Comparison of ENCODE assay signal across 21 cellular contexts in genomic region chr7:19378340-19378704, GRCh38.
DNase-seq lines count a peak whose midpoint lies in the region; TF ChIP-seq lines count a peak whose summit lies in the region.
"Had no signal": no experiment of that assay in that cellular context is flagged by ENCODE, and none has a peak within 500 bp of the region (broad histone marks: within the 10 kb centered on the region; RNA-seq: fewer than 3 reads in every experiment).

No MANE protein-coding gene starts in this region.

- H3K4me3 Mint-ChIP-seq in brain: no peak overlapping the region
- H3K4me3 Mint-ChIP-seq in nephron progenitor cell: peak overlapping the region; percentile 67
- H3K4me3 Mint-ChIP-seq: activated CD4-positive, alpha-beta memory T cell treated with anti-CD3 and anti-CD28 coated beads, Interleukin-2, amount 10 ng/mL, durations not matched to agents 7 days and 5 days; CD8-positive, alpha-beta memory T cell; naive thymus-derived CD4-positive, alpha-beta T cell; WTC11 had no signal

- H3K4me1 Mint-ChIP-seq in brain (peaks cover 7% of the 10 kb centered on the region), nephron progenitor cell (peaks cover 56% of the 10 kb centered on the region)
- H3K4me1 Mint-ChIP-seq: activated CD4-positive, alpha-beta memory T cell treated with anti-CD3 and anti-CD28 coated beads, Interleukin-2, amount 10 ng/mL, durations not matched to agents 7 days and 5 days; CD8-positive, alpha-beta memory T cell; naive thymus-derived CD4-positive, alpha-beta T cell had no signal

- peaks cover 0 to 10% (median 2%) of the 10 kb centered on the region in 5 experiments for H3K9me3 Mint-ChIP-seq in brain
- peaks cover 18% of the 10 kb centered on the region for H3K9me3 Mint-ChIP-seq in nephron progenitor cell

- peak overlapping the region in 1 of 59 donors; percentile 29 for H3K4me3 ChIP-seq in dorsolateral prefrontal cortex
- H3K4me3 ChIP-seq: coronary artery, thyroid gland had no signal

- no peaks in the 10 kb centered on the region for H3K36me3 Mint-ChIP-seq in brain
- H3K36me3 Mint-ChIP-seq in nephron progenitor cell (ENCODE audit: low read depth): peaks cover 16% of the 10 kb centered on the region
- H3K36me3 Mint-ChIP-seq: activated naive CD4-positive, alpha-beta T cell treated with anti-CD3 and anti-CD28 coated beads, Interleukin-2, amount 50 U/mL, for 72 hours; CD8-positive, alpha-beta memory T cell had no signal

- H3K27me3 Mint-ChIP-seq in brain (no peaks in the 10 kb centered on the region), nephron progenitor cell (ENCODE audit: low read depth, poor library complexity) (no peaks in the 10 kb centered on the region)
- H3K27me3 Mint-ChIP-seq: activated CD4-positive, alpha-beta memory T cell treated with anti-CD3 and anti-CD28 coated beads, Interleukin-2, amount 10 ng/mL, durations not matched to agents 7 days and 5 days; CD8-positive, alpha-beta memory T cell; naive thymus-derived CD4-positive, alpha-beta T cell had no signal

- intact Hi-C loops in dorsolateral prefrontal cortex (cut with DNase I): no loop called here

- TF ChIP-seq CTCF in brain (conservative IDR thresholded peaks at IDR 0.05) (no peak), nephron progenitor cell (IDR thresholded peaks at IDR 0.05) (no peak), dorsolateral prefrontal cortex (IDR thresholded peaks at IDR 0.05 in 54 of 56, conservative IDR thresholded peaks at IDR 0.05 in 2 of 56; ENCODE audit: low read depth in 1 of 56, partially characterized antibody in 56 of 56) (no peak)

- H3K27ac Mint-ChIP-seq in brain (peak overlapping the region in 4 of 5 experiments; percentile 1 to 69 (median 32)), nephron progenitor cell (peak overlapping the region; percentile 96)
- H3K27ac Mint-ChIP-seq: activated CD4-positive, alpha-beta memory T cell treated with anti-CD3 and anti-CD28 coated beads, Interleukin-2, amount 10 ng/mL, durations not matched to agents 7 days and 5 days; activated naive CD4-positive, alpha-beta T cell treated with anti-CD3 and anti-CD28 coated beads, Interleukin-2, amount 50 U/mL, for 72 hours; CD8-positive, alpha-beta memory T cell; naive thymus-derived CD4-positive, alpha-beta T cell; WTC11 had no signal

- peaks cover 0 to 3% (median 0%) of the 10 kb centered on the region in 45 donors for H3K27me3 ChIP-seq in dorsolateral prefrontal cortex
- H3K27me3 ChIP-seq: thyroid gland had no signal

- no peak overlapping the region for H3K27ac ChIP-seq in dorsolateral prefrontal cortex
- H3K27ac ChIP-seq: coronary artery, thyroid gland had no signal

- DNase-seq in HCEC 1CT: peak; percentile 32
- peak; percentile 92 for DNase-seq in NCI-H446 treated with DMSO at 0.1 percent for 48 hours (lab: John Stamatoyannopoulos, UW)
- no peak for DNase-seq in nephron progenitor cell
- DNase-seq in T-helper 1 cell: no peak
- no peak for DNase-seq in activated naive CD4-positive, alpha-beta T cell treated with anti-CD3 and anti-CD28 coated beads, Interleukin-2, amount 50 U/mL, for 16 hours
- no peak for DNase-seq in activated naive CD4-positive, alpha-beta T cell (lab: John Stamatoyannopoulos, UW)
- no peak for DNase-seq in dorsolateral prefrontal cortex
- DNase-seq: activated CD4-positive, alpha-beta memory T cell treated with anti-CD3 and anti-CD28 coated beads, Interleukin-2, amount 10 ng/mL, durations not matched to agents 7 days and 5 days; activated T-cell treated with anti-CD3 and anti-CD28 coated beads, Interleukin-2, amount 50 U/mL, for 1 hour; CD8-positive, alpha-beta memory T cell; kidney; mammary epithelial cell; naive thymus-derived CD4-positive, alpha-beta T cell; NCI-H1694; stimulated activated CD4-positive, alpha-beta T cell treated with anti-CD3 and anti-CD28 coated beads, Interleukin-2, amount 100 ng/mL, for 24 hours; stimulated activated naive CD4-positive, alpha-beta T cell treated with Interleukin-2 at 50 U/mL for 16 hours; thyroid gland had no signal

Comparison
In these comparisons a context has a peak if more than half of its experiments do, and no peak if none do; other contexts are left out.
1. DNase-seq: peak in HCEC 1CT (single experiment) and NCI-H446 treated with DMSO at 0.1 percent for 48 hours (single experiment); none in nephron progenitor cell (single experiment), T-helper 1 cell (0 of 5), activated naive CD4-positive, alpha-beta T cell treated with anti-CD3 and anti-CD28 coated beads, Interleukin-2, amount 50 U/mL, for 16 hours (single experiment), activated naive CD4-positive, alpha-beta T cell (0 of 4) and dorsolateral prefrontal cortex (0 of 10).